ENCODE assay signal across 19 cellular contexts in the genomic region with DNA sequence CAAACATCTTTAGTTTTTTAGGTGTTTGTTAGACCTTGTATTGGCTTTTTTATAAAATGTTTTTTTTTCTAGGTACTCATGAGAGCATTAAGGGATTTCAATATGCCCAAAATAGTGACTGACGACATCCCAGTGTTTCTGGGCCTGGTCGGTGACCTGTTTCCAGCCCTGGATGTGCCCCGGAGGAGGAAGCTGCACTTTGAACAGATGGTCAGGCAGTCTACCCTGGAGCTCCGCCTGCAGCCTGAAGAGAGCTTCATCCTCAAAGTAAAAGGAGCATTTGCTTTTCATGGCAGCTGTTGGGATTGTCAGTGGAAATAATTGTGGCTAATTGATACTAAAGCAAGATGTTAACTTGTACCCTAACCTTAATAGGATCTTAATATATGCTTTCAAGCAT.
DNase-seq lines count a peak whose midpoint lies in the region; ATAC-seq and TF ChIP-seq lines count a peak whose summit lies in the region.
"Had no signal": no experiment of that assay in that cellular context is flagged by ENCODE, and none has a peak within 500 bp of the region (broad histone marks: within the 10 kb centered on the region; RNA-seq: fewer than 3 reads in every experiment).

No MANE protein-coding gene starts in this region.

- TF ChIP-seq CTCF in glutamatergic neuron (IDR thresholded peaks at IDR 0.05; ENCODE audit: partially characterized antibody, unreplicated experiment), result no peak

- DNase-seq in DMS53 (lab: John Stamatoyannopoulos, UW) (peak; percentile 25), DMS53 treated with DMSO at 0.1 percent for 48 hours (lab: John Stamatoyannopoulos, UW; ENCODE audit: unreplicated experiment) (no peak), NCI-H82 treated with DMSO at 0.1 percent for 48 hours (lab: John Stamatoyannopoulos, UW; ENCODE audit: unreplicated experiment) (peak; percentile 74), glutamatergic neuron (peak; percentile 73), retina (peak; percentile 35), mesenchymal stem cell (no peak), NCI-H1048 (lab: John Stamatoyannopoulos, UW) (no peak)
- DNase-seq in stimulated activated naive B cell treated with anti-CD40 and anti-IgM and Interleukin-4, amounts not matched to agents 10 μg/mL and 1 μg/mL and 100 μg/mL, for 72 hours, result no peak
- DNase-seq: BE2C; CD4-positive, alpha-beta T cell; DMS79 treated with DMSO at 0.1 percent for 48 hours; GDM1; NCI-H1092; NCI-H146; NCI-H446 treated with DMSO at 0.1 percent for 48 hours; Right ventricle myocardium superior; SK-N-SH had no signal

- no peak overlapping the region for H4K8ac ChIP-seq in mesenchymal stem cell (ENCODE audit: low read length)

- peak overlapping the region; percentile 92 for H3K27ac Mint-ChIP-seq in glutamatergic neuron (ENCODE audit: unreplicated experiment)
- no peak overlapping the region for H3K27ac Mint-ChIP-seq in stimulated activated naive B cell treated with anti-CD40 and anti-IgM and Interleukin-4, amounts not matched to agents 10 μg/mL and 1 μg/mL and 100 μg/mL, for 72 hours
- H3K27ac Mint-ChIP-seq: CD4-positive, alpha-beta T cell had no signal

- H3K27ac ChIP-seq in mesenchymal stem cell (ENCODE audit: low read length, poor library complexity, severe bottlenecking), result no peak overlapping the region
- H3K27ac ChIP-seq: 22Rv1 had no signal

- peaks cover 4% of the 10 kb centered on the region for H3K9me3 Mint-ChIP-seq in glutamatergic neuron (ENCODE audit: unreplicated experiment)
- H3K9me3 Mint-ChIP-seq in stimulated activated naive B cell treated with anti-CD40 and anti-IgM and Interleukin-4, amounts not matched to agents 10 μg/mL and 1 μg/mL and 100 μg/mL, for 72 hours, result peaks cover 0 to 2% of the 10 kb centered on the region in 2 donors
- H3K9me3 Mint-ChIP-seq: CD4-positive, alpha-beta T cell had no signal

- H3K4me3 Mint-ChIP-seq in glutamatergic neuron (ENCODE audit: unreplicated experiment), result no peak overlapping the region
- H3K4me3 Mint-ChIP-seq in stimulated activated naive B cell treated with anti-CD40 and anti-IgM and Interleukin-4, amounts not matched to agents 10 μg/mL and 1 μg/mL and 100 μg/mL, for 72 hours, result no peak overlapping the region
- H3K4me3 Mint-ChIP-seq: CD4-positive, alpha-beta T cell had no signal

- H3K23ac ChIP-seq in mesenchymal stem cell (ENCODE audit: low read length in 2 of 2), result no peak overlapping the region

- H2AK5ac ChIP-seq in mesenchymal stem cell (ENCODE audit: low read length, severe bottlenecking), result no peak overlapping the region

- no peaks in the 10 kb centered on the region for H3K36me3 ChIP-seq in mesenchymal stem cell (ENCODE audit: control insufficient read depth in 1 of 2, insufficient read depth in 2 of 2, low read depth in 1 of 2, low read length in 2 of 2)
- H3K36me3 ChIP-seq: BE2C had no signal

- H3K36me3 Mint-ChIP-seq in glutamatergic neuron (ENCODE audit: unreplicated experiment), result no peaks in the 10 kb centered on the region
- H3K36me3 Mint-ChIP-seq in stimulated activated naive B cell treated with anti-CD40 and anti-IgM and Interleukin-4, amounts not matched to agents 10 μg/mL and 1 μg/mL and 100 μg/mL, for 72 hours, result no peaks in the 10 kb centered on the region

- H3K4me3 ChIP-seq in mesenchymal stem cell (ENCODE audit: insufficient read depth in 1 of 2, low read depth in 1 of 2, low read length in 2 of 2), result no peak overlapping the region

- H3K27me3 ChIP-seq in mesenchymal stem cell (ENCODE audit: control insufficient read depth in 1 of 2, insufficient read depth in 1 of 2, low read length in 2 of 2), result no peaks in the 10 kb centered on the region
- H3K27me3 ChIP-seq: BE2C had no signal

- ATAC-seq in stimulated activated naive B cell treated with anti-CD40 and anti-IgM and Interleukin-4, amounts not matched to agents 10 μg/mL and 1 μg/mL and 100 μg/mL, for 72 hours (replicated peaks), result no peak
- ATAC-seq: Panc1 had no signal

- H3K27me3 Mint-ChIP-seq in glutamatergic neuron (ENCODE audit: unreplicated experiment), result peaks cover 3% of the 10 kb centered on the region
- peaks cover 8 to 13% of the 10 kb centered on the region in 2 donors for H3K27me3 Mint-ChIP-seq in stimulated activated naive B cell treated with anti-CD40 and anti-IgM and Interleukin-4, amounts not matched to agents 10 μg/mL and 1 μg/mL and 100 μg/mL, for 72 hours

- H3K4me1 Mint-ChIP-seq in glutamatergic neuron (ENCODE audit: low read depth, unreplicated experiment), result peaks cover 36% of the 10 kb centered on the region
- no peaks in the 10 kb centered on the region for H3K4me1 Mint-ChIP-seq in stimulated activated naive B cell treated with anti-CD40 and anti-IgM and Interleukin-4, amounts not matched to agents 10 μg/mL and 1 μg/mL and 100 μg/mL, for 72 hours

- H3K9me3 ChIP-seq in mesenchymal stem cell (ENCODE audit: control insufficient read depth, low read length), result no peaks in the 10 kb centered on the region
- H3K9me3 ChIP-seq: BE2C, SK-N-SH had no signal

- H3K14ac ChIP-seq in mesenchymal stem cell (ENCODE audit: low read length in 2 of 2), result no peak overlapping the region

- H3K4me2 ChIP-seq in mesenchymal stem cell (ENCODE audit: low read length, poor library complexity, severe bottlenecking), result no peak overlapping the region
- H3K4me2 ChIP-seq: SK-N-SH had no signal

- H3K4me1 ChIP-seq in mesenchymal stem cell (ENCODE audit: control insufficient read depth, insufficient read depth, low read depth, low read length), result no peaks in the 10 kb centered on the region
- H3K4me1 ChIP-seq: BE2C had no signal

- 67% methylated on average over 3 of the region's 4 CpGs for WGBS in mesenchymal stem cell

- H2BK12ac ChIP-seq in mesenchymal stem cell (ENCODE audit: low read length in 2 of 2), result no peak overlapping the region

- no peak overlapping the region for H4K91ac ChIP-seq in mesenchymal stem cell (ENCODE audit: low read length)

- no peak overlapping the region for H3K4ac ChIP-seq in mesenchymal stem cell (ENCODE audit: low read depth in 1 of 2, low read length in 2 of 2)

- no peaks in the 10 kb centered on the region for H3K79me1 ChIP-seq in mesenchymal stem cell (replicated peaks; ENCODE audit: low read length, poor library complexity, severe bottlenecking)

- no peak overlapping the region for H3K18ac ChIP-seq in mesenchymal stem cell (ENCODE audit: low read depth in 1 of 2, low read length in 2 of 2)

- H2BK15ac ChIP-seq in mesenchymal stem cell (ENCODE audit: low read depth, poor library complexity, severe bottlenecking), result no peak overlapping the region

- no peak overlapping the region for H3K9ac ChIP-seq in mesenchymal stem cell (ENCODE audit: low read length)
- H3K9ac ChIP-seq: SK-N-SH had no signal

- H2BK5ac ChIP-seq in mesenchymal stem cell (ENCODE audit: low read depth, low read length, poor library complexity, severe bottlenecking), result no peak overlapping the region

- no peak overlapping the region for H2AFZ ChIP-seq in mesenchymal stem cell (ENCODE audit: low read depth, low read length)

- no peak overlapping the region for H2BK120ac ChIP-seq in mesenchymal stem cell (ENCODE audit: low read depth, low read length)

Comparison
In these comparisons a context has a peak if more than half of its experiments do, and no peak if none do; other contexts are left out.
1. DNase-seq: peak in DMS53 (single experiment), NCI-H82 treated with DMSO at 0.1 percent for 48 hours (single experiment), glutamatergic neuron (single experiment) and retina (single experiment); none in DMS53 treated with DMSO at 0.1 percent for 48 hours (single experiment), mesenchymal stem cell (single experiment), stimulated activated naive B cell treated with anti-CD40 and anti-IgM and Interleukin-4, amounts not matched to agents 10 μg/mL and 1 μg/mL and 100 μg/mL, for 72 hours (single experiment) and NCI-H1048 (single experiment).